Comparison of ENCODE assay signal across 37 cellular contexts in genomic region chr2:112310906-112311305, GRCh38.
"Had no signal": no experiment of that assay in that cellular context is flagged by ENCODE, and none has a peak within 500 bp of the region (broad histone marks: within the 10 kb centered on the region; RNA-seq: fewer than 3 reads in every experiment).

No MANE protein-coding gene starts in this region.

- H3K36me3 ChIP-seq: brain microvascular endothelial cell, MG63 had no signal

- H3K27ac ChIP-seq: brain microvascular endothelial cell, cardiac muscle cell, Peyer's patch, RWPE1, VCaP had no signal

- DNase-seq: activated CD4-positive, alpha-beta memory T cell treated with anti-CD3 and anti-CD28 coated beads, Interleukin-2, amount 10 ng/mL, durations not matched to agents 7 days and 5 days; activated CD4-positive, alpha-beta T cell treated with anti-CD3 and anti-CD28 coated beads for 1 hour; activated CD4-positive, alpha-beta T cell treated with anti-CD3 and anti-CD28 coated beads for 48 hours; activated CD4-positive, CD25-positive, alpha-beta regulatory T cell; activated CD8-positive, alpha-beta memory T cell treated with anti-CD3 and anti-CD28 coated beads for 24 hours; activated CD8-positive, alpha-beta memory T cell treated with anti-CD3 and anti-CD28 coated beads, Interleukin-2, amount 10 ng/mL, durations not matched to agents 7 days and 5 days; activated CD8-positive, alpha-beta memory T cell treated with anti-CD3 and anti-CD28 coated beads, Interleukin-2, amount 50 U/mL, for 48 hours; activated effector memory CD4-positive, alpha-beta T cell treated with anti-CD3 and anti-CD28 coated beads, Interleukin-2, amount 50 U/mL, for 16 hours; activated naive CD4-positive, alpha-beta T cell; activated naive CD4-positive, alpha-beta T cell treated with anti-CD3 and anti-CD28 coated beads, Interleukin-2, amount 50 U/mL, for 16 hours; activated naive CD8-positive, alpha-beta T cell treated with anti-CD3 and anti-CD28 coated beads for 36 hours; activated T-cell treated with anti-CD3 and anti-CD28 coated beads, Interleukin-2, amount 50 U/mL, for 48 hours; amniotic stem cell; aorta; brain microvascular endothelial cell; Karpas-422; KBM-7; MG63; NCI-H1092; NCI-H1436 treated with DMSO at 0.1 percent for 48 hours; NCI-H1694 treated with DMSO at 0.1 percent for 48 hours; NCI-H2029; NCI-H226; NCI-H446 treated with DMSO at 0.1 percent for 48 hours; NCI-H524; NCI-H69; NK-92 treated with Interleukin-12 subunit alpha and Interleukin-12 subunit beta, amount 100 ng/mL, for 24 hours; PC-3; Peyer's patch; Right ventricle myocardium superior; SW 1271; T-helper 1 cell; T-helper 2 cell; T-helper 9 cell had no signal

- H3K27me3 ChIP-seq: brain microvascular endothelial cell, cardiac muscle cell, MG63, Peyer's patch had no signal

- H3K9me3 ChIP-seq: MG63, Peyer's patch had no signal

- H3K4me3 ChIP-seq: cardiac muscle cell, MG63, Peyer's patch had no signal
